Comparison of ENCODE assay signal across 6 cellular contexts in the genomic region with DNA sequence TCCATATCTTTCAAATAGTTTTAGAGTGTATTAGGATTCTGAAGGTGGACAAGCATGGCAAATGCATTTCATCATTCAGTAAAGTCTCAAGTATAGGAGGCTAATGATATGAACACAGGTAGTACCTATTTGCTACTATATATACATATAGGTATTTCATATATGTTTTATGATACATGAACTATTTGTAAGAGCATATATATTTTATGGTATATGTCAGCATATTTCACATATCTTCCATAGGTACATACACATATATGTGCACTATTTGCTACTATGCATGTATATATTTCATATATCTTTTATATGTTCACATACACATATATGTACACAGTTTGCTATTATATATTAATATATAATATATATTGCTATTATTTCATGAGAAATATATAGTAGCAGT.
"Had no signal": no experiment of that assay in that cellular context is flagged by ENCODE, and none has a peak within 500 bp of the region (broad histone marks: within the 10 kb centered on the region; RNA-seq: fewer than 3 reads in every experiment).

No MANE protein-coding gene starts in this region.

- H3K4me3 ChIP-seq: GM23338 had no signal

- H3K36me3 Mint-ChIP-seq: IgD-negative memory B cell had no signal

- H3K9me3 Mint-ChIP-seq: GM23338, H9, IgD-negative memory B cell had no signal

- H3K4me3 Mint-ChIP-seq: GM23338, H9, IgD-negative memory B cell had no signal

- ATAC-seq: GM23338 had no signal

- FAIRE-seq: H1 had no signal

- H3K4me1 Mint-ChIP-seq: IgD-negative memory B cell had no signal

- H3K27ac Mint-ChIP-seq: H9 had no signal

- H3K27ac ChIP-seq: HL-60 had no signal

- H3K27me3 Mint-ChIP-seq: IgD-negative memory B cell had no signal

- H3K4me2 ChIP-seq: GM23338 had no signal

- DNase-seq: H9, KG1 had no signal
